Comparison of ENCODE assay signal across 8 cellular contexts in genomic region chr12:13882176-13882575, GRCh38.
"Had no signal": no experiment of that assay in that cellular context is flagged by ENCODE, and none has a peak within 500 bp of the region (broad histone marks: within the 10 kb centered on the region; RNA-seq: fewer than 3 reads in every experiment).

No MANE protein-coding gene starts in this region.

- FAIRE-seq: G401.6, GM12878, GM12891, GM12892, GM18507, GM19239 had no signal

- ATAC-seq: GM12878 had no signal

- DNase-seq: GDM1, GF-D8 had no signal

- H3K4me3 ChIP-seq: GM12878 had no signal
